17 cellular contexts compared by ENCODE assay signal in genomic region chr6:30530013-30530412, GRCh38. TPM values are rescaled to one million over a fixed set of nuclear protein-coding genes. Genes with fewer than 3 reads are reported as not detected.
DNase-seq lines count a peak whose midpoint lies in the region; ATAC-seq, FAIRE-seq and TF ChIP-seq lines count a peak whose summit lies in the region.
"Had no signal": no experiment of that assay in that cellular context is flagged by ENCODE, and none has a peak within 500 bp of the region (broad histone marks: within the 10 kb centered on the region; RNA-seq: fewer than 3 reads in every experiment).

No MANE protein-coding gene starts in this region.

- SMC1A ChIA-PET in GM12878 (lab: Charles Lee; ENCODE audit: uncharacterized antibody, unreplicated experiment) = interaction anchor here (0.9 to 7.4 kb wide), 10 partner anchors 12 to 46 kb away, joined by 3 to 123 read pairs (median 10); no protein-coding TSS in a partner anchor

- H3K27ac ChIP-seq in PC-3 (ENCODE audit: low read length) = peak overlapping the region; percentile 17
- H3K27ac ChIP-seq in GM12878 (ENCODE audit: control insufficient read depth, insufficient read depth) = peak overlapping the region; percentile 80
- H3K27ac ChIP-seq in subcutaneous abdominal adipose tissue (ENCODE audit: low read depth, low read length) = peak overlapping the region; percentile 11
- H3K27ac ChIP-seq: esophagus muscularis mucosa had no signal

- no peaks in the 10 kb centered on the region for H3K27me3 Mint-ChIP-seq in activated naive CD4-positive, alpha-beta T cell treated with anti-CD3 and anti-CD28 coated beads, Interleukin-2, amount 50 U/mL, for 24 hours

- BruUV-seq in PC-3 (replicated peaks; lab: Mats Ljungman, UMichigan) = no TSS peak
- BruUV-seq in GM12878 (replicated peaks; lab: Mats Ljungman, UMichigan) = no TSS peak

- in situ Hi-C loops in GM12878 (cut with MboI) = loop anchor here (5.0 kb wide), 1 partner anchor 38 kb away; no protein-coding TSS in a partner anchor

- ATAC-seq in PC-3 = no peak
- ATAC-seq in GM12878 = peak; percentile 46
- ATAC-seq: heart right ventricle had no signal

- no peak for DNase-seq in activated naive CD4-positive, alpha-beta T cell treated with anti-CD3 and anti-CD28 coated beads, Interleukin-2, amount 50 U/mL, for 16 hours
- peak; percentile 26 for DNase-seq in PC-3
- DNase-seq in GM12878 (ENCODE audit: low read depth, low spot score) = no peak
- no peak for DNase-seq in NCI-H2081 (lab: John Stamatoyannopoulos, UW)
- DNase-seq in stimulated activated CD4-positive, alpha-beta T cell treated with anti-CD3 and anti-CD28 coated beads, Interleukin-4, amount 100 ng/mL, for 4 hours = no peak
- no peak for DNase-seq in NCI-H2107 treated with DMSO at 0.1 percent for 48 hours (lab: John Stamatoyannopoulos, UW; ENCODE audit: unreplicated experiment)
- DNase-seq: DND-41, heart right ventricle, mucosa of descending colon, NCI-H226, SW 1271, trophoblast cell had no signal

- RAD21 ChIA-PET in GM12878 (lab: Charles Lee; ENCODE audit: unreplicated experiment) = interaction anchor here (0.6 to 5.2 kb wide), 14 partner anchors 11 to 383 kb away, joined by 3 to 77 read pairs (median 4); partner anchors contain the start of gene MRPS18B

- H4K20me1 ChIP-seq in PC-3 (ENCODE audit: low read length) (no peaks in the 10 kb centered on the region), GM12878 (ENCODE audit: control insufficient read depth, insufficient read depth) (no peaks in the 10 kb centered on the region)

- H3K27me3 ChIP-seq in PC-3 (ENCODE audit: low read length) (no peaks in the 10 kb centered on the region), GM12878 (replicated peaks in 1 of 2; ENCODE audit: control insufficient read depth in 2 of 2, insufficient read depth in 2 of 2, low read length in 1 of 2) (no peaks in the 10 kb centered on the region), subcutaneous abdominal adipose tissue (ENCODE audit: control insufficient read depth in 5 of 5, insufficient read depth in 4 of 5, low read length in 5 of 5) (no peaks in the 10 kb centered on the region)
- H3K27me3 ChIP-seq: esophagus muscularis mucosa, heart right ventricle, Peyer's patch had no signal

- H3K36me3 ChIP-seq in PC-3 (ENCODE audit: low read depth, low read length) (no peaks in the 10 kb centered on the region), GM12878 (ENCODE audit: control insufficient read depth in 2 of 2, insufficient read depth in 2 of 2, low read length in 1 of 2) (no peaks in the 10 kb centered on the region), subcutaneous abdominal adipose tissue (ENCODE audit: control insufficient read depth in 5 of 5, insufficient read depth in 5 of 5, low read length in 5 of 5) (no peaks in the 10 kb centered on the region)
- H3K36me3 ChIP-seq: esophagus muscularis mucosa, heart right ventricle, Peyer's patch had no signal

- H3K9me3 Mint-ChIP-seq in activated naive CD4-positive, alpha-beta T cell treated with anti-CD3 and anti-CD28 coated beads, Interleukin-2, amount 50 U/mL, for 24 hours = no peaks in the 10 kb centered on the region

- 0 out of 2 replicates have a peak overlapping the region, but pooled peaks have one; percentile 1 for H2AFZ ChIP-seq in PC-3 (ENCODE audit: low read length)
- H2AFZ ChIP-seq in GM12878 (ENCODE audit: control insufficient read depth, low read depth, low read length) = peak overlapping the region; percentile 22; the same call in 1 of the 2 replicates

- no peaks in the 10 kb centered on the region for H3K9me2 ChIP-seq in PC-3 (replicated peaks; ENCODE audit: low read length)

- no peak for FAIRE-seq in GM12878 (lab: Jason Lieb, UNC)
- FAIRE-seq: colon had no signal

- TF ChIP-seq POLR2A in GM12878 (IDR thresholded peaks at IDR 0.05; ENCODE audit: low read depth, low read length) = no peak

- peaks cover 70% of the 10 kb centered on the region for H3K4me1 Mint-ChIP-seq in activated naive CD4-positive, alpha-beta T cell treated with anti-CD3 and anti-CD28 coated beads, Interleukin-2, amount 50 U/mL, for 24 hours

- H3K9ac ChIP-seq in PC-3 (ENCODE audit: low read length) (no peak overlapping the region), GM12878 (ENCODE audit: control insufficient read depth, insufficient read depth, low read length) (no peak overlapping the region), subcutaneous abdominal adipose tissue (ENCODE audit: low read length in 5 of 5) (no peak overlapping the region)

- TF ChIP-seq CTCF in PC-3 (conservative IDR thresholded peaks at IDR 0.05; ENCODE audit: low read depth, low read length) (no peak), GM12878 (IDR thresholded peaks at IDR 0.05 in 2 of 3, conservative IDR thresholded peaks at IDR 0.05 in 1 of 3; ENCODE audit: control insufficient read depth in 2 of 3, extremely low read depth in 1 of 3, insufficient read depth in 1 of 3, low read depth in 3 of 3, low read length in 3 of 3) (no peak)

- H3K79me2 ChIP-seq in PC-3 (ENCODE audit: low read length) = no peaks in the 10 kb centered on the region
- H3K79me2 ChIP-seq in GM12878 (ENCODE audit: control insufficient read depth, insufficient read depth, low read length) = no peaks in the 10 kb centered on the region

- peaks cover 8% of the 10 kb centered on the region for H3K36me3 Mint-ChIP-seq in activated naive CD4-positive, alpha-beta T cell treated with anti-CD3 and anti-CD28 coated beads, Interleukin-2, amount 50 U/mL, for 24 hours

- H3K4me3 Mint-ChIP-seq in activated naive CD4-positive, alpha-beta T cell treated with anti-CD3 and anti-CD28 coated beads, Interleukin-2, amount 50 U/mL, for 24 hours = peak overlapping the region; percentile 57

- intact Hi-C loops in PC-3 (cut with micrococcal nuclease) (no loop called here), GM12878 (cut with micrococcal nuclease; ENCODE audit: unreplicated experiment) (no loop called here)

- no peaks in the 10 kb centered on the region for H3K9me3 ChIP-seq in PC-3 (ENCODE audit: low read length)
- peaks cover 2% of the 10 kb centered on the region; the same call in 2 of the 3 replicates for H3K9me3 ChIP-seq in GM12878 (replicated peaks; ENCODE audit: control insufficient read depth, insufficient read depth, low read length)
- H3K9me3 ChIP-seq in subcutaneous abdominal adipose tissue (ENCODE audit: control insufficient read depth in 5 of 5, low read length in 5 of 5) = no peaks in the 10 kb centered on the region
- H3K9me3 ChIP-seq: esophagus muscularis mucosa, mucosa of descending colon, Peyer's patch had no signal

- CTCF ChIA-PET in PC-3 (lab: Charles Lee) = interaction anchor here (0.6 kb wide), 1 partner anchor 17 kb away, joined by 4 read pairs; no protein-coding TSS in a partner anchor
- CTCF ChIA-PET in GM12878 (lab: Yijun Ruan, JAX) = interaction anchor here (0.7 to 7.5 kb wide), 10 partner anchors 13 to 46 kb away, joined by 3 to 199 read pairs (median 8); no protein-coding TSS in a partner anchor

- TF ChIP-seq EP300 in GM12878 (IDR thresholded peaks at IDR 0.05; ENCODE audit: borderline replicate concordance in 1 of 2, control insufficient read depth in 1 of 2, low read depth in 2 of 2, low read length in 2 of 2) = no peak

- TF ChIP-seq RAD21 in GM12878 (IDR thresholded peaks at IDR 0.05; ENCODE audit: insufficient read depth, low read depth, low read length) = no peak

- H3K4me2 ChIP-seq in PC-3 (ENCODE audit: low read length) (peak overlapping the region; percentile 23; the same call in 1 of the 2 replicates), GM12878 (ENCODE audit: control insufficient read depth, insufficient read depth) (peak overlapping the region; percentile 32)

- peaks cover 30% of the 10 kb centered on the region for H3K4me1 ChIP-seq in PC-3 (ENCODE audit: insufficient read depth, low read length)
- H3K4me1 ChIP-seq in GM12878 (ENCODE audit: control insufficient read depth, insufficient read depth, low read length) = peaks cover 33% of the 10 kb centered on the region
- H3K4me1 ChIP-seq in subcutaneous abdominal adipose tissue (ENCODE audit: control insufficient read depth in 5 of 5, insufficient read depth in 5 of 5, low read length in 5 of 5) = peaks cover 0 to 15% (median 14%) of the 10 kb centered on the region in 5 donors

- peak overlapping the region; percentile 97 for H3K27ac Mint-ChIP-seq in activated naive CD4-positive, alpha-beta T cell treated with anti-CD3 and anti-CD28 coated beads, Interleukin-2, amount 50 U/mL, for 24 hours

- 19% methylated on average over 2 of the region's 2 CpGs for WGBS in GM12878 (ENCODE audit: insufficient coverage, insufficient replicate concordance, low lambda C conversion rate, missing lambda C conversion rate)

- POLR2A ChIA-PET in PC-3 (lab: Charles Lee; ENCODE audit: unreplicated experiment) = interaction anchor here (0.8 kb wide), 1 partner anchor 40 kb away, joined by 3 read pairs; no protein-coding TSS in a partner anchor
- POLR2A ChIA-PET in GM12878 (lab: Charles Lee) = interaction anchor here (0.6 to 2.4 kb wide), 14 partner anchors 11 to 207 kb away, joined by 3 to 13 read pairs (median 4); no protein-coding TSS in a partner anchor

- H3K4me3 ChIP-seq in PC-3 (ENCODE audit: low read length) (no peak overlapping the region), GM12878 (no peak overlapping the region), subcutaneous abdominal adipose tissue (ENCODE audit: low read depth in 1 of 5, low read length in 5 of 5) (no peak overlapping the region)
- H3K4me3 ChIP-seq: esophagus muscularis mucosa, heart right ventricle, mucosa of descending colon, Peyer's patch had no signal

- H3F3A ChIP-seq in PC-3 (ENCODE audit: low read length, unreplicated experiment) = no peaks in the 10 kb centered on the region

RNA-seq across cellular contexts. Expression of gene GNL1, which starts 26.3 kb away (rescaled TPM):
- total RNA-seq in PC-3 (2014; rRNA removed) (34.7 and 46.7 TPM in 2 replicates), GM12878 (2014; rRNA removed) (45.4 and 50.2 TPM in 2 replicates), GM12878 (2014; rRNA removed; fragmentation: Illumina TruSeq; extraction: Trizol) (30.6 and 30.7 TPM in 2 replicates), GM12878 (2021) (59.3 and 61.2 TPM in 2 replicates)
- 35.1 and 45.9 TPM in 2 replicates for total RNA-seq in GM12878 (2013; cell fraction: nucleolus; rRNA removed)
- polyA plus RNA-seq in GM12878 (2011; ENCODE audit: low read depth) = 16.8 TPM
- polyA plus RNA-seq in GM12878 (2011; rRNA removed) (45.1 and 51.4 TPM in 2 replicates), GM12878 (2014; fragmentation: Illumina TruSeq; extraction: Trizol) (38.7 and 40.2 TPM in 2 replicates), GM12878 (2014; fragmentation: Nextera tagmentation; extraction: Ambion mirVana) (1 to 10 TPM in 1 of 2 experiments, under 1 TPM in 1; 0.18 to 1.4 TPM), GM12878 (2014; rRNA removed) (40.7 and 45.3 TPM in 2 replicates), GM12878 (2016; fragmentation: Nextera tagmentation; extraction: Ambion mirVana) (10 to 100 TPM; 50.6 to 64.5 TPM)
- 51.4 and 60.2 TPM in 2 replicates for polyA plus RNA-seq in GM12878 (2011; cell fraction: cytosol; rRNA removed)
- polyA plus RNA-seq in GM12878 (2011; cell fraction: nucleus; rRNA removed) = 56.1 and 63.3 TPM in 2 replicates
- polyA plus RNA-seq in GM12878 (2012) = 40.1 and 45.6 TPM in 2 replicates
- polyA minus RNA-seq in GM12878 (2011; rRNA and poly(A)+ RNA removed) = 29.0 and 43.8 TPM in 2 replicates
- polyA minus RNA-seq in GM12878 (2011; cell fraction: cytosol; rRNA and poly(A)+ RNA removed) = 16.2 and 17.4 TPM in 2 replicates
- polyA minus RNA-seq in GM12878 (2011; cell fraction: nucleus; rRNA and poly(A)+ RNA removed) = 8.5 and 11.2 TPM in 2 replicates

RNA-seq across cellular contexts. Expression of gene PRR3, which starts 27.1 kb away (rescaled TPM):
- total RNA-seq in PC-3 (2014; rRNA removed) = 4.8 and 6.1 TPM in 2 replicates
- 29.1 and 31.4 TPM in 2 replicates for total RNA-seq in GM12878 (2013; cell fraction: nucleolus; rRNA removed)
- 20.0 and 22.7 TPM in 2 replicates for total RNA-seq in GM12878 (2014; rRNA removed)
- 18.5 and 19.2 TPM in 2 replicates for total RNA-seq in GM12878 (2014; rRNA removed; fragmentation: Illumina TruSeq; extraction: Trizol)
- total RNA-seq in GM12878 (2021) = 19.5 and 20.2 TPM in 2 replicates
- polyA plus RNA-seq in GM12878 (2011; ENCODE audit: low read depth) = 7.4 TPM
- 15.7 and 22.9 TPM in 2 replicates for polyA plus RNA-seq in GM12878 (2011; rRNA removed)
- 23.3 and 27.6 TPM in 2 replicates for polyA plus RNA-seq in GM12878 (2011; cell fraction: cytosol; rRNA removed)
- 19.7 and 20.5 TPM in 2 replicates for polyA plus RNA-seq in GM12878 (2011; cell fraction: nucleus; rRNA removed)
- polyA plus RNA-seq in GM12878 (2012) = 11.9 and 14.0 TPM in 2 replicates
- polyA plus RNA-seq in GM12878 (2014; fragmentation: Illumina TruSeq; extraction: Trizol) = 38.2 and 44.6 TPM in 2 replicates
- polyA plus RNA-seq in GM12878 (2014; fragmentation: Nextera tagmentation; extraction: Ambion mirVana) = 10 to 100 TPM; 14.0 to 16.3 TPM
- 28.5 and 28.8 TPM in 2 replicates for polyA plus RNA-seq in GM12878 (2014; rRNA removed)
- 10 to 100 TPM; 18.4 to 20.8 TPM for polyA plus RNA-seq in GM12878 (2016; fragmentation: Nextera tagmentation; extraction: Ambion mirVana)
- 19.4 and 23.9 TPM in 2 replicates for polyA minus RNA-seq in GM12878 (2011; rRNA and poly(A)+ RNA removed)
- 4.7 and 5.3 TPM in 2 replicates for polyA minus RNA-seq in GM12878 (2011; cell fraction: cytosol; rRNA and poly(A)+ RNA removed)
- 7.4 and 13.3 TPM in 2 replicates for polyA minus RNA-seq in GM12878 (2011; cell fraction: nucleus; rRNA and poly(A)+ RNA removed)

RNA-seq across cellular contexts. Expression of gene HLA-E, which starts 40.7 kb away (rescaled TPM):
- total RNA-seq in PC-3 (2014; rRNA removed) = 131 and 161 TPM in 2 replicates
- total RNA-seq in GM12878 (2013; cell fraction: nucleolus; rRNA removed) = 370 and 377 TPM in 2 replicates
- total RNA-seq in GM12878 (2014; rRNA removed) = 483 and 499 TPM in 2 replicates
- 262 and 265 TPM in 2 replicates for total RNA-seq in GM12878 (2014; rRNA removed; fragmentation: Illumina TruSeq; extraction: Trizol)
- 390 and 409 TPM in 2 replicates for total RNA-seq in GM12878 (2021)
- 300 TPM for polyA plus RNA-seq in GM12878 (2011; ENCODE audit: low read depth)
- polyA plus RNA-seq in GM12878 (2011; rRNA removed) = 259 and 321 TPM in 2 replicates
- 371 and 460 TPM in 2 replicates for polyA plus RNA-seq in GM12878 (2011; cell fraction: cytosol; rRNA removed)
- polyA plus RNA-seq in GM12878 (2011; cell fraction: nucleus; rRNA removed) = 254 and 282 TPM in 2 replicates
- 497 and 532 TPM in 2 replicates for polyA plus RNA-seq in GM12878 (2012)
- 157 and 256 TPM in 2 replicates for polyA plus RNA-seq in GM12878 (2014; fragmentation: Illumina TruSeq; extraction: Trizol)
- polyA plus RNA-seq in GM12878 (2014; fragmentation: Nextera tagmentation; extraction: Ambion mirVana) = 10 to 100 TPM; 35.1 to 62.3 TPM
- 480 and 510 TPM in 2 replicates for polyA plus RNA-seq in GM12878 (2014; rRNA removed)
- 100 to 1,000 TPM; 251 to 272 TPM for polyA plus RNA-seq in GM12878 (2016; fragmentation: Nextera tagmentation; extraction: Ambion mirVana)
- 217 and 352 TPM in 2 replicates for polyA minus RNA-seq in GM12878 (2011; rRNA and poly(A)+ RNA removed)
- 109 and 129 TPM in 2 replicates for polyA minus RNA-seq in GM12878 (2011; cell fraction: cytosol; rRNA and poly(A)+ RNA removed)
- polyA minus RNA-seq in GM12878 (2011; cell fraction: nucleus; rRNA and poly(A)+ RNA removed) = 98.8 and 156 TPM in 2 replicates

RNA-seq across cellular contexts. Expression of gene ABCF1, which starts 41.2 kb away (rescaled TPM):
- 67.3 and 77.3 TPM in 2 replicates for total RNA-seq in PC-3 (2014; rRNA removed)
- 19.3 and 20.7 TPM in 2 replicates for total RNA-seq in GM12878 (2013; cell fraction: nucleolus; rRNA removed)
- total RNA-seq in GM12878 (2014; rRNA removed) = 55.2 and 55.3 TPM in 2 replicates
- 57.4 and 63.4 TPM in 2 replicates for total RNA-seq in GM12878 (2014; rRNA removed; fragmentation: Illumina TruSeq; extraction: Trizol)
- total RNA-seq in GM12878 (2021) = 65.8 and 74.7 TPM in 2 replicates
- polyA plus RNA-seq in GM12878 (2011; ENCODE audit: low read depth) = 29.1 TPM
- polyA plus RNA-seq in GM12878 (2011; rRNA removed) = 21.8 and 34.6 TPM in 2 replicates
- 52.2 and 54.0 TPM in 2 replicates for polyA plus RNA-seq in GM12878 (2011; cell fraction: cytosol; rRNA removed)
- 69.8 and 87.7 TPM in 2 replicates for polyA plus RNA-seq in GM12878 (2011; cell fraction: nucleus; rRNA removed)
- polyA plus RNA-seq in GM12878 (2012) = 43.7 and 48.6 TPM in 2 replicates
- 68.4 and 79.6 TPM in 2 replicates for polyA plus RNA-seq in GM12878 (2014; fragmentation: Illumina TruSeq; extraction: Trizol)
- 10 to 100 TPM; 21.3 to 26.1 TPM for polyA plus RNA-seq in GM12878 (2014; fragmentation: Nextera tagmentation; extraction: Ambion mirVana)
- polyA plus RNA-seq in GM12878 (2014; rRNA removed) = 45.6 and 49.9 TPM in 2 replicates
- 10 to 100 TPM; 56.5 to 62.3 TPM for polyA plus RNA-seq in GM12878 (2016; fragmentation: Nextera tagmentation; extraction: Ambion mirVana)
- 63.1 and 67.0 TPM in 2 replicates for polyA minus RNA-seq in GM12878 (2011; rRNA and poly(A)+ RNA removed)
- 27.0 and 42.0 TPM in 2 replicates for polyA minus RNA-seq in GM12878 (2011; cell fraction: cytosol; rRNA and poly(A)+ RNA removed)
- 15.8 and 43.3 TPM in 2 replicates for polyA minus RNA-seq in GM12878 (2011; cell fraction: nucleus; rRNA and poly(A)+ RNA removed)

Comparison
In these comparisons a context has a peak if more than half of its experiments do, and no peak if none do; other contexts are left out.
1. H3K27ac ChIP-seq: peak in every context shown above with its lines; median percentile 80 in GM12878; 17 in PC-3; 11 in subcutaneous abdominal adipose tissue.